Comparison of ENCODE assay signal across 20 cellular contexts in genomic region chrX:68672581-68673318, GRCh38. TPM values are rescaled to one million over a fixed set of nuclear protein-coding genes. Genes with fewer than 3 reads are reported as not detected.
DNase-seq lines count a peak whose midpoint lies in the region; ATAC-seq and TF ChIP-seq lines count a peak whose summit lies in the region.
"Had no signal": no experiment of that assay in that cellular context is flagged by ENCODE, and none has a peak within 500 bp of the region (broad histone marks: within the 10 kb centered on the region; RNA-seq: fewer than 3 reads in every experiment).

No MANE protein-coding gene starts in this region.

- H3K9me3 Mint-ChIP-seq in activated CD4-positive, alpha-beta memory T cell treated with anti-CD3 and anti-CD28 coated beads, Interleukin-2, amount 10 ng/mL, durations not matched to agents 7 days and 5 days = no peaks in the 10 kb centered on the region
- H3K9me3 Mint-ChIP-seq: IgD-negative memory B cell, memory B cell had no signal

- peaks cover 30% of the 10 kb centered on the region for H3K4me1 ChIP-seq in HUES64 (ENCODE audit: insufficient read depth, low read length)
- peaks cover 0 to 30% (median 4%) of the 10 kb centered on the region in 12 donors for H3K4me1 ChIP-seq in heart left ventricle
- H3K4me1 ChIP-seq in mesodermal cell (ENCODE audit: control insufficient read depth, insufficient read depth, low read length, poor library complexity, severe bottlenecking) = peaks cover 21% of the 10 kb centered on the region
- H3K4me1 ChIP-seq in spleen = no peaks in the 10 kb centered on the region
- H3K4me1 ChIP-seq in testis = no peaks in the 10 kb centered on the region
- H3K4me1 ChIP-seq: SJSA1 had no signal

- H3K36me3 Mint-ChIP-seq in activated CD4-positive, alpha-beta memory T cell treated with anti-CD3 and anti-CD28 coated beads, Interleukin-2, amount 10 ng/mL, durations not matched to agents 7 days and 5 days (ENCODE audit: low read depth) = no peaks in the 10 kb centered on the region
- H3K36me3 Mint-ChIP-seq: memory B cell had no signal

- H3K27ac ChIP-seq in HUES64 (ENCODE audit: low read depth, low read length) (peak overlapping the region; percentile 71; the same call in 1 of the 2 replicates), heart left ventricle (peak overlapping the region in 11 of 12 donors; percentile 14 to 56 (median 38)), mesodermal cell (ENCODE audit: low read depth, low read length, severe bottlenecking) (peak overlapping the region; percentile 71), spleen (peak overlapping the region in 7 of 8 donors; percentile 13 to 59 (median 32)), testis (no peak overlapping the region), brain microvascular endothelial cell (no peak overlapping the region)
- H3K27ac ChIP-seq: neutrophil, SJSA1 had no signal

- CTCF ChIA-PET in activated CD4-positive, alpha-beta memory T cell treated with anti-CD3 and anti-CD28 coated beads, Interleukin-2, amount 10 ng/mL, durations not matched to agents 7 days and 5 days (lab: Charles Lee) = no interaction called here

- DNase-seq in heart left ventricle (peak in 3 of 5 donors; percentile 27 to 63 (median 35)), spleen (no peak), testis (no peak), brain microvascular endothelial cell (no peak)
- DNase-seq in activated CD4-positive, alpha-beta memory T cell treated with anti-CD3 and anti-CD28 coated beads, Interleukin-2, amount 10 ng/mL, durations not matched to agents 7 days and 5 days = no peak
- DNase-seq: activated CD4-positive, CD25-positive, alpha-beta regulatory T cell treated with anti-CD3 and anti-CD28 coated beads, Interleukin-2, amount 50 U/mL, for 72 hours; activated effector memory CD4-positive, alpha-beta T cell treated with anti-CD3 and anti-CD28 coated beads, Interleukin-2, amount 50 U/mL, for 16 hours; DND-41; foreskin fibroblast; NCI-H2029 treated with DMSO at 0.1 percent for 48 hours; NCI-H510A; T1000 had no signal

- no peak overlapping the region for H3K4me3 Mint-ChIP-seq in activated CD4-positive, alpha-beta memory T cell treated with anti-CD3 and anti-CD28 coated beads, Interleukin-2, amount 10 ng/mL, durations not matched to agents 7 days and 5 days
- H3K4me3 Mint-ChIP-seq: IgD-negative memory B cell, memory B cell had no signal

- intact Hi-C loops in heart left ventricle (cut with DNase I) (no loop called here), spleen (cut with DNase I; ENCODE audit: low total_unique reads) (no loop called here), testis (cut with DNase I; ENCODE audit: low total_unique reads) (no loop called here)

- H3K9me3 ChIP-seq in HUES64 (ENCODE audit: insufficient read depth, low read depth, low read length) (no peaks in the 10 kb centered on the region), heart left ventricle (no peaks in the 10 kb centered on the region), mesodermal cell (ENCODE audit: control insufficient read depth, low read length) (no peaks in the 10 kb centered on the region), spleen (no peaks in the 10 kb centered on the region), testis (no peaks in the 10 kb centered on the region)
- H3K9me3 ChIP-seq: neutrophil, SJSA1 had no signal

- in situ Hi-C loops in brain microvascular endothelial cell (cut with HindIII; ENCODE audit: low pct_ligation_motif_present, low sequenced_read_pairs) = no loop called here

- TF ChIP-seq CTCF in heart left ventricle (IDR thresholded peaks at IDR 0.05) (no peak), spleen (IDR thresholded peaks at IDR 0.05 in 8 of 11, conservative IDR thresholded peaks at IDR 0.05 in 3 of 11) (no peak), testis (IDR thresholded peaks at IDR 0.05) (no peak), brain microvascular endothelial cell (IDR thresholded peaks at IDR 0.05; ENCODE audit: low read depth, low read length, missing control alignments) (no peak)

- no peak overlapping the region for H3K27ac Mint-ChIP-seq in activated CD4-positive, alpha-beta memory T cell treated with anti-CD3 and anti-CD28 coated beads, Interleukin-2, amount 10 ng/mL, durations not matched to agents 7 days and 5 days
- H3K27ac Mint-ChIP-seq: IgD-negative memory B cell, memory B cell had no signal

- no peaks in the 10 kb centered on the region for H3K27me3 ChIP-seq in HUES64 (ENCODE audit: insufficient read depth, low read length)
- H3K27me3 ChIP-seq in heart left ventricle = peaks cover 0 to 3% (median 0%) of the 10 kb centered on the region in 9 donors
- peaks cover 0 to 6% (median 0%) of the 10 kb centered on the region in 7 donors for H3K27me3 ChIP-seq in spleen (replicated peaks in 1 of 7)
- no peaks in the 10 kb centered on the region for H3K27me3 ChIP-seq in testis
- H3K27me3 ChIP-seq in brain microvascular endothelial cell (replicated peaks) = no peaks in the 10 kb centered on the region
- H3K27me3 ChIP-seq: neutrophil, SJSA1 had no signal

- H3K9ac ChIP-seq in HUES64 (ENCODE audit: low read depth, low read length) = no peak overlapping the region

- H3K27me3 Mint-ChIP-seq in activated CD4-positive, alpha-beta memory T cell treated with anti-CD3 and anti-CD28 coated beads, Interleukin-2, amount 10 ng/mL, durations not matched to agents 7 days and 5 days = no peaks in the 10 kb centered on the region
- H3K27me3 Mint-ChIP-seq: IgD-negative memory B cell had no signal

- H3K4me3 ChIP-seq in HUES64 (ENCODE audit: low read length) (no peak overlapping the region; the same call in 1 of the 2 replicates), heart left ventricle (no peak overlapping the region), mesodermal cell (ENCODE audit: extremely low read depth, insufficient read depth, low read length, poor library complexity, severe bottlenecking) (no peak overlapping the region), spleen (no peak overlapping the region), testis (no peak overlapping the region), brain microvascular endothelial cell (ENCODE audit: low read depth, low read length) (no peak overlapping the region)
- H3K4me3 ChIP-seq: SJSA1 had no signal

- ATAC-seq in heart left ventricle (peak; percentile 47 to 76 (median 64)), GM19035 (IDR thresholded peaks at IDR 0.05; ENCODE audit: unreplicated experiment) (no peak)

- no peaks in the 10 kb centered on the region for H3K36me3 ChIP-seq in HUES64 (ENCODE audit: insufficient read depth, low read length)
- H3K36me3 ChIP-seq in heart left ventricle = no peaks in the 10 kb centered on the region
- H3K36me3 ChIP-seq in mesodermal cell (ENCODE audit: control insufficient read depth, insufficient read depth, low read length) = no peaks in the 10 kb centered on the region
- no peaks in the 10 kb centered on the region for H3K36me3 ChIP-seq in spleen
- no peaks in the 10 kb centered on the region for H3K36me3 ChIP-seq in testis (ENCODE audit: low read depth, missing control alignments)
- no peaks in the 10 kb centered on the region for H3K36me3 ChIP-seq in brain microvascular endothelial cell (replicated peaks)
- H3K36me3 ChIP-seq: neutrophil, SJSA1 had no signal

- WGBS in HUES64 = 40% methylated on average over 3 of the region's 3 CpGs
- WGBS in heart left ventricle, 4 donors = 42 to 72% (median 54%) methylated on average over 3 of the region's 3 CpGs
- 0 to 100% methylated on average over 1 of the region's 3 CpGs for WGBS in mesodermal cell (ENCODE audit: insufficient coverage in 2 of 2), 2 experiments
- 53 to 83% (median 65%) methylated on average over 3 of the region's 3 CpGs for WGBS in spleen, 5 donors
- WGBS in testis, 2 donors = 27 to 42% methylated on average over 3 of the region's 3 CpGs

- no peaks in the 10 kb centered on the region for H3K4me1 Mint-ChIP-seq in activated CD4-positive, alpha-beta memory T cell treated with anti-CD3 and anti-CD28 coated beads, Interleukin-2, amount 10 ng/mL, durations not matched to agents 7 days and 5 days
- H3K4me1 Mint-ChIP-seq: IgD-negative memory B cell, memory B cell had no signal

- POLR2A ChIA-PET in activated CD4-positive, alpha-beta memory T cell treated with anti-CD3 and anti-CD28 coated beads, Interleukin-2, amount 10 ng/mL, durations not matched to agents 7 days and 5 days (lab: Charles Lee) = no interaction called here

- TF ChIP-seq POLR2A in heart left ventricle (IDR thresholded peaks at IDR 0.05) (no peak), spleen (IDR thresholded peaks at IDR 0.05) (no peak), testis (IDR thresholded peaks at IDR 0.05) (no peak)

RNA-seq across cellular contexts. Expression of gene STARD8, which starts 25.3 kb away (rescaled TPM):
- 1.8 TPM for polyA plus RNA-seq in HUES64 (2013, experiment 1 of 2)
- polyA plus RNA-seq in HUES64 (2013, experiment 2 of 2) = 2.8 TPM
- 10 to 100 TPM in 3 of 9 donors, 1 to 10 TPM in 6; 5.6 to 17.5 (median 7.1) TPM for total RNA-seq in heart left ventricle
- 1 to 10 TPM; 4.2 to 6.5 TPM for polyA plus RNA-seq in heart left ventricle
- polyA plus RNA-seq in mesodermal cell (2013, experiment 1 of 2) = 14.4 TPM
- 9.2 TPM for polyA plus RNA-seq in mesodermal cell (2013, experiment 2 of 2)
- total RNA-seq in spleen = 10 to 100 TPM; 16.5 to 35.2 (median 26.8) TPM
- 1 to 10 TPM; 1.9 to 5.6 (median 2.1) TPM for polyA plus RNA-seq in spleen
- 1 to 10 TPM; 3.5 to 3.7 TPM for total RNA-seq in activated CD4-positive, alpha-beta memory T cell treated with anti-CD3 and anti-CD28 coated beads, Interleukin-2, amount 10 ng/mL, durations not matched to agents 7 days and 5 days
- total RNA-seq in testis = 1 to 10 TPM; 2.3 to 4.0 TPM
- 3.1 TPM for polyA plus RNA-seq in testis (ENCODE audit: insufficient read depth, low read depth, low replicate concordance)
- total RNA-seq: OCI-LY7 had no signal

Comparison
In these comparisons a context has a peak if more than half of its experiments do, and no peak if none do; other contexts are left out.
1. H3K27ac ChIP-seq: peak in HUES64 (single experiment), heart left ventricle (11 of 12), mesodermal cell (single experiment) and spleen (7 of 8); none in testis (0 of 2) and brain microvascular endothelial cell (single experiment).
2. DNase-seq: peak in heart left ventricle (3 of 5); none in spleen (single experiment), activated CD4-positive, alpha-beta memory T cell treated with anti-CD3 and anti-CD28 coated beads, Interleukin-2, amount 10 ng/mL, durations not matched to agents 7 days and 5 days (single experiment), testis (single experiment) and brain microvascular endothelial cell (single experiment).